ENCODE assay signal across 24 cellular contexts in genomic region chr5:44048268-44048984, GRCh38.
DNase-seq lines count a peak whose midpoint lies in the region; ATAC-seq and TF ChIP-seq lines count a peak whose summit lies in the region.
"Had no signal": no experiment of that assay in that cellular context is flagged by ENCODE, and none has a peak within 500 bp of the region (broad histone marks: within the 10 kb centered on the region; RNA-seq: fewer than 3 reads in every experiment).

No MANE protein-coding gene starts in this region.

- no peaks in the 10 kb centered on the region for H4K20me1 ChIP-seq in GM23338 (replicated peaks; ENCODE audit: insufficient read depth)

- TF ChIP-seq CTCF in GM23338 (conservative IDR thresholded peaks at IDR 0.05; ENCODE audit: low read depth in 2 of 2): no peak
- TF ChIP-seq CTCF in nephron (IDR thresholded peaks at IDR 0.05; ENCODE audit: unreplicated experiment in 3 of 3): no peak
- TF ChIP-seq CTCF in dorsolateral prefrontal cortex (IDR thresholded peaks at IDR 0.05 in 54 of 56, conservative IDR thresholded peaks at IDR 0.05 in 2 of 56; ENCODE audit: low read depth in 1 of 56, partially characterized antibody in 56 of 56): no peak
- TF ChIP-seq CTCF in chondrocyte (IDR thresholded peaks at IDR 0.05): no peak

- H3K27ac Mint-ChIP-seq in GM23338: no peak overlapping the region
- peak overlapping the region; percentile 52 to 86 (median 73) for H3K27ac Mint-ChIP-seq in nephron
- H3K27ac Mint-ChIP-seq in chondrocyte (ENCODE audit: unreplicated experiment): no peak overlapping the region
- H3K27ac Mint-ChIP-seq: activated CD4-positive, alpha-beta memory T cell treated with anti-CD3 and anti-CD28 coated beads for 36 hours; B cell had no signal

- peak overlapping the region; percentile 27 for H3K4me2 ChIP-seq in GM23338
- H3K4me2 ChIP-seq: SK-N-SH had no signal

- H3K4me3 Mint-ChIP-seq in GM23338 (peak overlapping the region; percentile 23; the same call in 1 of the 3 replicates), nephron (no peak overlapping the region), chondrocyte (ENCODE audit: unreplicated experiment) (no peak overlapping the region)
- H3K4me3 Mint-ChIP-seq: activated CD4-positive, alpha-beta memory T cell treated with anti-CD3 and anti-CD28 coated beads for 36 hours; B cell had no signal

- H3K27me3 Mint-ChIP-seq in GM23338 (ENCODE audit: insufficient read depth, low read depth, poor library complexity) (no peaks in the 10 kb centered on the region), nephron (ENCODE audit: low read depth) (peaks cover 4% of the 10 kb centered on the region), chondrocyte (ENCODE audit: low read depth) (no peaks in the 10 kb centered on the region)
- H3K27me3 Mint-ChIP-seq: activated CD4-positive, alpha-beta memory T cell treated with anti-CD3 and anti-CD28 coated beads for 36 hours; B cell had no signal

- no peaks in the 10 kb centered on the region for H3K79me2 ChIP-seq in GM23338 (replicated peaks; ENCODE audit: insufficient read depth)

- H3K36me3 ChIP-seq in GM23338 (ENCODE audit: insufficient read depth): no peaks in the 10 kb centered on the region
- H3K36me3 ChIP-seq: breast epithelium, HAP-1 had no signal

- H2AFZ ChIP-seq in GM23338: peak overlapping the region; percentile 11; the same call in 1 of the 2 replicates

- intact Hi-C loops in dorsolateral prefrontal cortex (cut with DNase I): no loop called here

- no peak overlapping the region for H3K27ac ChIP-seq in GM23338 (ENCODE audit: low read depth)
- no peak overlapping the region for H3K27ac ChIP-seq in dorsolateral prefrontal cortex
- H3K27ac ChIP-seq: testis had no signal

- no peaks in the 10 kb centered on the region for H3F3A ChIP-seq in GM23338 (replicated peaks; ENCODE audit: low read depth)

- H3K9me3 Mint-ChIP-seq in GM23338 (peaks cover 10% of the 10 kb centered on the region; the same call in 2 of the 3 replicates), nephron (peaks cover 13% of the 10 kb centered on the region), chondrocyte (ENCODE audit: low read depth) (peaks cover 12% of the 10 kb centered on the region)

- H3K36me3 Mint-ChIP-seq in GM23338 (ENCODE audit: low read depth) (peaks cover 5% of the 10 kb centered on the region; the same call in 1 of the 3 replicates), nephron (ENCODE audit: low read depth) (peaks cover 3% of the 10 kb centered on the region), chondrocyte (ENCODE audit: low read depth) (no peaks in the 10 kb centered on the region)
- H3K36me3 Mint-ChIP-seq: activated CD4-positive, alpha-beta memory T cell treated with anti-CD3 and anti-CD28 coated beads for 36 hours had no signal

- peaks cover 13% of the 10 kb centered on the region for H3K4me1 ChIP-seq in GM23338 (ENCODE audit: insufficient read depth)
- H3K4me1 ChIP-seq: breast epithelium, HAP-1, testis had no signal

- H3K9me2 ChIP-seq in GM23338 (ENCODE audit: insufficient read depth): peaks cover 8% of the 10 kb centered on the region; the same call in 1 of the 2 replicates
- H3K9me2 ChIP-seq: SK-N-SH had no signal

- peaks cover 20% of the 10 kb centered on the region for H3K4me1 Mint-ChIP-seq in GM23338
- peaks cover 25% of the 10 kb centered on the region for H3K4me1 Mint-ChIP-seq in nephron
- H3K4me1 Mint-ChIP-seq in chondrocyte (ENCODE audit: low read depth): no peaks in the 10 kb centered on the region
- H3K4me1 Mint-ChIP-seq: B cell had no signal

- H3K27me3 ChIP-seq in GM23338 (ENCODE audit: insufficient read depth) (no peaks in the 10 kb centered on the region), dorsolateral prefrontal cortex (no peaks in the 10 kb centered on the region)
- H3K27me3 ChIP-seq: breast epithelium, testis had no signal

- peak; percentile 56 for ATAC-seq in GM18508 (IDR thresholded peaks at IDR 0.05; ENCODE audit: insufficient read depth, unreplicated experiment)
- no peak; the same call in 2 of the 3 replicates for ATAC-seq in GM23338
- ATAC-seq: esophagus mucosa, left cardiac atrium had no signal

- H3K4me3 ChIP-seq in GM23338: no peak overlapping the region
- no peak overlapping the region for H3K4me3 ChIP-seq in dorsolateral prefrontal cortex
- H3K4me3 ChIP-seq: breast epithelium, HAP-1, testis had no signal

- DNase-seq in GM23338 (ENCODE audit: low spot score) (no peak), NCI-H1048 (lab: John Stamatoyannopoulos, UW) (peak; percentile 51), dorsolateral prefrontal cortex (no peak), chondrocyte (ENCODE audit: low spot score) (no peak), DMS79 (lab: John Stamatoyannopoulos, UW) (no peak)
- DNase-seq in stimulated activated CD4-positive, alpha-beta T cell treated with anti-CD3 and anti-CD28 coated beads, Interleukin-15, amount 100 ng/mL, for 24 hours: no peak
- DNase-seq: activated CD4-positive, alpha-beta memory T cell treated with anti-CD3 and anti-CD28 coated beads for 36 hours; activated T-cell treated with anti-CD3 and anti-CD28 coated beads, Interleukin-2, amount 50 U/mL, for 48 hours; hippocampal formation; KG1; left cardiac atrium; NCI-H1105 treated with DMSO at 0.1 percent for 48 hours; NCI-H2171 treated with DMSO at 0.1 percent for 48 hours; NCI-H82; SK-N-SH; stimulated activated CD4-positive, alpha-beta T cell treated with anti-CD3 and anti-CD28 coated beads, Interleukin-4, amount 100 ng/mL, for 24 hours; stimulated activated CD8-positive, alpha-beta memory T cell treated with anti-CD3 and anti-CD28 coated beads, Interleukin-4, amount 100 ng/mL, for 48 hours; testis had no signal

TF ChIP-seq in GM23338, 12 proteins besides CTCF, POLR2A, EP300 and RAD21 (continues in another document):
- TF ChIP-seq ZNF331 (CRISPR knock-in tag; IDR thresholded peaks at IDR 0.05; ENCODE audit: low read depth) (no peak), JUNB (IDR thresholded peaks at IDR 0.05; ENCODE audit: unreplicated experiment) (no peak)
- TF ChIP-seq, protein P1, sequence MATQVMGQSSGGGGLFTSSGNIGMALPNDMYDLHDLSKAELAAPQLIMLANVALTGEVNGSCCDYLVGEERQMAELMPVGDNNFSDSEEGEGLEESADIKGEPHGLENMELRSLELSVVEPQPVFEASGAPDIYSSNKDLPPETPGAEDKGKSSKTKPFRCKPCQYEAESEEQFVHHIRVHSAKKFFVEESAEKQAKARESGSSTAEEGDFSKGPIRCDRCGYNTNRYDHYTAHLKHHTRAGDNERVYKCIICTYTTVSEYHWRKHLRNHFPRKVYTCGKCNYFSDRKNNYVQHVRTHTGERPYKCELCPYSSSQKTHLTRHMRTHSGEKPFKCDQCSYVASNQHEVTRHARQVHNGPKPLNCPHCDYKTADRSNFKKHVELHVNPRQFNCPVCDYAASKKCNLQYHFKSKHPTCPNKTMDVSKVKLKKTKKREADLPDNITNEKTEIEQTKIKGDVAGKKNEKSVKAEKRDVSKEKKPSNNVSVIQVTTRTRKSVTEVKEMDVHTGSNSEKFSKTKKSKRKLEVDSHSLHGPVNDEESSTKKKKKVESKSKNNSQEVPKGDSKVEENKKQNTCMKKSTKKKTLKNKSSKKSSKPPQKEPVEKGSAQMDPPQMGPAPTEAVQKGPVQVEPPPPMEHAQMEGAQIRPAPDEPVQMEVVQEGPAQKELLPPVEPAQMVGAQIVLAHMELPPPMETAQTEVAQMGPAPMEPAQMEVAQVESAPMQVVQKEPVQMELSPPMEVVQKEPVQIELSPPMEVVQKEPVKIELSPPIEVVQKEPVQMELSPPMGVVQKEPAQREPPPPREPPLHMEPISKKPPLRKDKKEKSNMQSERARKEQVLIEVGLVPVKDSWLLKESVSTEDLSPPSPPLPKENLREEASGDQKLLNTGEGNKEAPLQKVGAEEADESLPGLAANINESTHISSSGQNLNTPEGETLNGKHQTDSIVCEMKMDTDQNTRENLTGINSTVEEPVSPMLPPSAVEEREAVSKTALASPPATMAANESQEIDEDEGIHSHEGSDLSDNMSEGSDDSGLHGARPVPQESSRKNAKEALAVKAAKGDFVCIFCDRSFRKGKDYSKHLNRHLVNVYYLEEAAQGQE (IDR thresholded peaks at IDR 0.05; ENCODE audit: unreplicated experiment): no peak

Comparison
In these comparisons a context has a peak if more than half of its experiments do, and no peak if none do; other contexts are left out.
1. H3K27ac Mint-ChIP-seq: peak in nephron (3 of 3); none in GM23338 (single experiment) and chondrocyte (single experiment).